24 cellular contexts compared by ENCODE assay signal in genomic region chr11:398826-399225, GRCh38. TPM values are rescaled to one million over a fixed set of nuclear protein-coding genes. Genes with fewer than 3 reads are reported as not detected.
DNase-seq lines count a peak whose midpoint lies in the region; ATAC-seq and TF ChIP-seq lines count a peak whose summit lies in the region.
"Had no signal": no experiment of that assay in that cellular context is flagged by ENCODE, and none has a peak within 500 bp of the region (broad histone marks: within the 10 kb centered on the region; RNA-seq: fewer than 3 reads in every experiment).

No MANE protein-coding gene starts in this region.

- peaks cover 4% of the 10 kb centered on the region for H3K4me1 Mint-ChIP-seq in progenitor cell of endocrine pancreas (ENCODE audit: low read depth)

- H4K5ac ChIP-seq in mesendoderm (ENCODE audit: low read length) = no peak overlapping the region

- H3K9me3 ChIP-seq in DND-41 (ENCODE audit: insufficient read depth, low read length, severe bottlenecking) = no peaks in the 10 kb centered on the region
- H3K9me3 ChIP-seq: neutrophil, testis had no signal

- peaks cover 25% of the 10 kb centered on the region for H4K20me1 ChIP-seq in DND-41 (ENCODE audit: insufficient read depth, low read length)

- no peak overlapping the region for H3K4me3 ChIP-seq in DND-41 (ENCODE audit: low read depth in 1 of 2, low read length in 2 of 2)
- H3K4me3 ChIP-seq in fibroblast of the aortic adventitia (ENCODE audit: low read depth, low read length) = no peak overlapping the region
- no peak overlapping the region for H3K4me3 ChIP-seq in mesendoderm (ENCODE audit: low read length)
- H3K4me3 ChIP-seq: testis had no signal

- H2BK15ac ChIP-seq in mesendoderm (replicated peaks; ENCODE audit: low read depth) = no peak overlapping the region

- no peak overlapping the region for H2AK5ac ChIP-seq in mesendoderm (ENCODE audit: low read length)

- H3K56ac ChIP-seq in mesendoderm (ENCODE audit: low read length) = no peak overlapping the region

- H3K27me3 ChIP-seq in DND-41 (ENCODE audit: insufficient read depth, low read length, poor library complexity) (peaks cover 19% of the 10 kb centered on the region), mesendoderm (ENCODE audit: insufficient read depth, low read length, poor library complexity) (no peaks in the 10 kb centered on the region)
- H3K27me3 ChIP-seq: testis had no signal

- no peak overlapping the region for H4K8ac ChIP-seq in mesendoderm (ENCODE audit: low read depth, low read length)

- no peak overlapping the region for H3K27ac Mint-ChIP-seq in progenitor cell of endocrine pancreas
- H3K27ac Mint-ChIP-seq: activated T-cell treated with anti-CD3 and anti-CD28 coated beads, Interleukin-2, amount 50 U/mL, for 24 hours; CD8-positive, alpha-beta T cell; H9; mesothelial cell of epicardium; T-cell had no signal

- no peak overlapping the region for H3K23ac ChIP-seq in mesendoderm (ENCODE audit: low read length)

- H3K18ac ChIP-seq in mesendoderm (ENCODE audit: low read length) = no peak overlapping the region

- no peak overlapping the region for H2BK120ac ChIP-seq in mesendoderm (ENCODE audit: low read depth, low read length)

- H3K27ac ChIP-seq in DND-41 (ENCODE audit: low read length) (no peak overlapping the region), mesendoderm (ENCODE audit: low read depth, low read length) (no peak overlapping the region)
- H3K27ac ChIP-seq: neutrophil, RWPE1, testis had no signal

- H3K4me1 ChIP-seq in DND-41 (ENCODE audit: insufficient read depth, low read length) = no peaks in the 10 kb centered on the region
- H3K4me1 ChIP-seq in mesendoderm (ENCODE audit: control insufficient read depth, low read depth, low read length) = no peaks in the 10 kb centered on the region
- H3K4me1 ChIP-seq: testis had no signal

- DNase-seq in DMS53 (lab: John Stamatoyannopoulos, UW) = peak; percentile 76
- DNase-seq in DMS53 treated with DMSO at 0.1 percent for 48 hours (lab: John Stamatoyannopoulos, UW; ENCODE audit: unreplicated experiment) = no peak
- DNase-seq in DND-41 = no peak
- peak; percentile 63 for DNase-seq in RKO (ENCODE audit: low spot score)
- DNase-seq in fibroblast of the aortic adventitia (ENCODE audit: low read depth) = peak; percentile 17
- DNase-seq in progenitor cell of endocrine pancreas (ENCODE audit: low spot score, unreplicated experiment) = no peak
- DNase-seq in ecto neural progenitor cell (ENCODE audit: low spot score) = no peak
- DNase-seq in mesendoderm = no peak
- DNase-seq: activated T-cell treated with anti-CD3 and anti-CD28 coated beads, Interleukin-2, amount 50 U/mL, for 24 hours; CD8-positive, alpha-beta T cell; H9; head of caudate nucleus; islet precursor cell; NCI-H2029 treated with DMSO at 0.1 percent for 48 hours; stimulated activated CD4-positive, alpha-beta T cell treated with anti-CD3 and anti-CD28 coated beads, Interleukin-1b, Interleukin-23, amount 100 ng/mL, for 48 hours; T-cell; testis had no signal

- H3K4me3 Mint-ChIP-seq in progenitor cell of endocrine pancreas (ENCODE audit: low read depth) = no peak overlapping the region
- H3K4me3 Mint-ChIP-seq: activated T-cell treated with anti-CD3 and anti-CD28 coated beads, Interleukin-2, amount 50 U/mL, for 24 hours; CD8-positive, alpha-beta T cell; H9; mesothelial cell of epicardium had no signal

- no CpG with 5 or more reads among the region's 20 CpGs for WGBS in mesendoderm (ENCODE audit: extremely low coverage, insufficient coverage, low lambda C conversion rate)

- no peak overlapping the region for H3K4ac ChIP-seq in mesendoderm (ENCODE audit: low read depth, low read length)

- no peaks in the 10 kb centered on the region for H3K9me3 Mint-ChIP-seq in progenitor cell of endocrine pancreas (ENCODE audit: low read depth)
- H3K9me3 Mint-ChIP-seq: activated T-cell treated with anti-CD3 and anti-CD28 coated beads, Interleukin-2, amount 50 U/mL, for 24 hours; CD8-positive, alpha-beta T cell; mesothelial cell of epicardium; T-cell had no signal

- no peaks in the 10 kb centered on the region for H3K79me2 ChIP-seq in DND-41 (ENCODE audit: insufficient read depth, low read length)
- no peaks in the 10 kb centered on the region for H3K79me2 ChIP-seq in mesendoderm (ENCODE audit: control insufficient read depth, insufficient read depth, low read length)

- peaks cover 15% of the 10 kb centered on the region for H3K36me3 Mint-ChIP-seq in progenitor cell of endocrine pancreas (ENCODE audit: insufficient read depth)
- H3K36me3 Mint-ChIP-seq: CD8-positive, alpha-beta T cell; T-cell had no signal

- no peaks in the 10 kb centered on the region for H3K36me3 ChIP-seq in DND-41 (ENCODE audit: insufficient read depth, low read length)
- H3K36me3 ChIP-seq in mesendoderm (ENCODE audit: control insufficient read depth, insufficient read depth, low read length) = no peaks in the 10 kb centered on the region
- H3K36me3 ChIP-seq: neutrophil had no signal

- H3K9ac ChIP-seq in DND-41 (ENCODE audit: low read depth, low read length) (no peak overlapping the region), mesendoderm (ENCODE audit: low read length) (no peak overlapping the region)

- no peak overlapping the region for H2BK5ac ChIP-seq in mesendoderm (ENCODE audit: low read length)

- no peaks in the 10 kb centered on the region for H3K79me1 ChIP-seq in mesendoderm (ENCODE audit: low read length)

- peak; percentile 30; the same call in 1 of the 3 replicates for ATAC-seq in DND-41 (ENCODE audit: insufficient read depth, low read depth)
- ATAC-seq: CD8-positive, alpha-beta T cell; sciatic nerve; T-cell had no signal

- TF ChIP-seq CTCF in DND-41 (IDR thresholded peaks at IDR 0.05; ENCODE audit: borderline replicate concordance, extremely low read depth, low read length, poor library complexity, severe bottlenecking) (no peak), fibroblast of the aortic adventitia (IDR thresholded peaks at IDR 0.05; ENCODE audit: insufficient read depth, low read length) (no peak), progenitor cell of endocrine pancreas (IDR thresholded peaks at IDR 0.05; ENCODE audit: unreplicated experiment) (no peak)

- no peak overlapping the region for H2AFZ ChIP-seq in DND-41 (ENCODE audit: low read depth, low read length)

- H3K4me2 ChIP-seq in DND-41 (ENCODE audit: insufficient read depth, low read length) (no peak overlapping the region), mesendoderm (ENCODE audit: low read length) (no peak overlapping the region)

- no peaks in the 10 kb centered on the region for H3K27me3 Mint-ChIP-seq in progenitor cell of endocrine pancreas

RNA-seq across cellular contexts. Expression of gene PKP3, which starts 4.8 kb away (rescaled TPM):
- total RNA-seq in fibroblast of the aortic adventitia (ENCODE audit: low replicate concordance) = 1.3 and 5.6 TPM in 2 replicates
- total RNA-seq in progenitor cell of endocrine pancreas = 55.9 and 56.9 TPM in 2 replicates
- polyA plus RNA-seq in mesendoderm (2013, experiment 1 of 2) = 13.1 TPM
- 14.1 TPM for polyA plus RNA-seq in mesendoderm (2013, experiment 2 of 2)

RNA-seq across cellular contexts. Expression of gene SIGIRR, which starts 16.0 kb away (rescaled TPM):
- 30.4 and 38.7 TPM in 2 replicates for total RNA-seq in fibroblast of the aortic adventitia (ENCODE audit: low replicate concordance)
- total RNA-seq in progenitor cell of endocrine pancreas = 111 and 117 TPM in 2 replicates
- polyA plus RNA-seq in mesendoderm (2013, experiment 1 of 2) = 24.9 TPM
- 26.3 TPM for polyA plus RNA-seq in mesendoderm (2013, experiment 2 of 2)

RNA-seq across cellular contexts. Expression of gene B4GALNT4, which starts 29.5 kb away (rescaled TPM):
- 1.5 and 1.9 TPM in 2 replicates for total RNA-seq in fibroblast of the aortic adventitia (ENCODE audit: low replicate concordance)
- total RNA-seq in progenitor cell of endocrine pancreas = 277 and 294 TPM in 2 replicates
- polyA plus RNA-seq in mesendoderm (2013, experiment 1 of 2) = 24.9 TPM
- 24.4 TPM for polyA plus RNA-seq in mesendoderm (2013, experiment 2 of 2)

RNA-seq across cellular contexts. Expression of gene ANO9, which starts 43.0 kb away (rescaled TPM):
- total RNA-seq in fibroblast of the aortic adventitia (ENCODE audit: low replicate concordance) (not detected in 2 replicates), progenitor cell of endocrine pancreas (31.0 and 34.6 TPM in 2 replicates)
- 4.0 TPM for polyA plus RNA-seq in mesendoderm (2013, experiment 1 of 2)
- 4.3 TPM for polyA plus RNA-seq in mesendoderm (2013, experiment 2 of 2)
- total RNA-seq: A172, cerebellum, HT1080 had no signal

RNA-seq across cellular contexts. Expression of gene PTDSS2, which starts 51.3 kb away (rescaled TPM):
- 28.7 and 51.6 TPM in 2 replicates for total RNA-seq in fibroblast of the aortic adventitia (ENCODE audit: low replicate concordance)
- total RNA-seq in progenitor cell of endocrine pancreas = 48.2 and 50.4 TPM in 2 replicates
- polyA plus RNA-seq in mesendoderm (2013, experiment 1 of 2) = 19.8 TPM
- 19.4 TPM for polyA plus RNA-seq in mesendoderm (2013, experiment 2 of 2)

Comparison
In these comparisons a context has a peak if more than half of its experiments do, and no peak if none do; other contexts are left out.
1. DNase-seq: peak in DMS53 (single experiment), RKO (single experiment) and fibroblast of the aortic adventitia (single experiment); none in DMS53 treated with DMSO at 0.1 percent for 48 hours (single experiment), DND-41 (single experiment), progenitor cell of endocrine pancreas (single experiment), ecto neural progenitor cell (single experiment) and mesendoderm (single experiment).
2. RNA of gene B4GALNT4, which starts 29.5 kb away (total RNA-seq): 277 to 294 TPM in progenitor cell of endocrine pancreas; 1.5 to 1.9 TPM in fibroblast of the aortic adventitia; every median in the first group is over 10 times any median in the second.